ENCODE assay signal across 8 cellular contexts in genomic region chr13:26759907-26760834, GRCh38.
A peak's percentile ranks its signal among the peaks of the same experiment; 100 is the strongest.
DNase-seq lines count a peak whose midpoint lies in the region; ATAC-seq and TF ChIP-seq lines count a peak whose summit lies in the region.

GPR12 (minus strand) TSS chr13:26760786; CDS start chr13:26759827, 959 bp downstream.

- peak; percentile 34 for ATAC-seq in stimulated activated effector memory CD8-positive, alpha-beta T cell treated with anti-CD3 and anti-CD28 coated beads, Interleukin-12 subunit alpha, Interleukin-12 subunit beta, amount 100 ng/mL, for 72 hours
- ATAC-seq in GM21529 (IDR thresholded peaks at IDR 0.05; ENCODE audit: unreplicated experiment) = no peak
- ATAC-seq in HG02981 (IDR thresholded peaks at IDR 0.05; ENCODE audit: unreplicated experiment) = no peak

- H3K27me3 ChIP-seq in WERI-Rb-1 (ENCODE audit: insufficient read depth, low read depth, severe bottlenecking) = peaks cover 23% of the 10 kb centered on the region
- H3K27me3 ChIP-seq in iPS DF 6.9 (ENCODE audit: control insufficient read depth, insufficient read depth, low read length) = peaks cover 29% of the 10 kb centered on the region

- H3K9me3 ChIP-seq in WERI-Rb-1 (ENCODE audit: severe bottlenecking) (no peaks in the 10 kb centered on the region), iPS DF 6.9 (ENCODE audit: control insufficient read depth, insufficient read depth, low read length) (no peaks in the 10 kb centered on the region)

- H3K4me3 ChIP-seq in WERI-Rb-1 (ENCODE audit: low read depth, low read length) (peak within 1 kb of the TSS; percentile 59), iPS DF 6.9 (ENCODE audit: low read length) (peak within 1 kb of the TSS; percentile 44; the same call in 1 of the 2 replicates)

- peak within 1 kb of the TSS; percentile 54 for H3K4me3 Mint-ChIP-seq in stimulated activated effector memory CD8-positive, alpha-beta T cell treated with anti-CD3 and anti-CD28 coated beads, Interleukin-12 subunit alpha, Interleukin-12 subunit beta, amount 100 ng/mL, for 72 hours

- peaks cover 15% of the 10 kb centered on the region for H3K4me1 Mint-ChIP-seq in stimulated activated effector memory CD8-positive, alpha-beta T cell treated with anti-CD3 and anti-CD28 coated beads, Interleukin-12 subunit alpha, Interleukin-12 subunit beta, amount 100 ng/mL, for 72 hours

- H3K27ac ChIP-seq in WERI-Rb-1 = no peak within 1 kb of the TSS
- no peak within 1 kb of the TSS for H3K27ac ChIP-seq in iPS DF 6.9 (ENCODE audit: low read length)

- no peaks in the 10 kb centered on the region for H3K36me3 Mint-ChIP-seq in stimulated activated effector memory CD8-positive, alpha-beta T cell treated with anti-CD3 and anti-CD28 coated beads, Interleukin-12 subunit alpha, Interleukin-12 subunit beta, amount 100 ng/mL, for 72 hours

- WGBS in iPS DF 6.9 (ENCODE audit: insufficient coverage, insufficient read length) = no CpG with 5 or more reads among the region's 87 CpGs

- H3K4me1 ChIP-seq in iPS DF 6.9 (ENCODE audit: control insufficient read depth, insufficient read depth, low read length) = no peaks in the 10 kb centered on the region; the same call in 1 of the 2 replicates

- H3K27ac Mint-ChIP-seq in stimulated activated effector memory CD8-positive, alpha-beta T cell treated with anti-CD3 and anti-CD28 coated beads, Interleukin-12 subunit alpha, Interleukin-12 subunit beta, amount 100 ng/mL, for 72 hours = no peak within 1 kb of the TSS

- H3K36me3 ChIP-seq in WERI-Rb-1 = no peaks in the 10 kb centered on the region
- no peaks in the 10 kb centered on the region for H3K36me3 ChIP-seq in iPS DF 6.9 (ENCODE audit: control insufficient read depth, insufficient read depth, low read length)

- DNase-seq in NCI-H1417 (lab: John Stamatoyannopoulos, UW) = peak in 2 of 3 experiments; percentile 18 to 43
- DNase-seq in NCI-H1417 treated with DMSO at 0.1 percent for 48 hours (lab: John Stamatoyannopoulos, UW) = no peak
- peak; percentile 44 for DNase-seq in WERI-Rb-1
- no peak for DNase-seq in iPS DF 6.9 (ENCODE audit: low read depth, low spot score)
- DNase-seq in stimulated activated effector memory CD8-positive, alpha-beta T cell treated with anti-CD3 and anti-CD28 coated beads, Interleukin-12 subunit alpha, Interleukin-12 subunit beta, amount 100 ng/mL, for 72 hours (ENCODE audit: low spot score in 2 of 2) = no peak
- DNase-seq in stimulated activated CD4-positive, alpha-beta T cell treated with anti-CD3 and anti-CD28 coated beads, Interleukin-4, amount 100 ng/mL, for 24 hours = no peak

- H3K9me3 Mint-ChIP-seq in stimulated activated effector memory CD8-positive, alpha-beta T cell treated with anti-CD3 and anti-CD28 coated beads, Interleukin-12 subunit alpha, Interleukin-12 subunit beta, amount 100 ng/mL, for 72 hours = no peaks in the 10 kb centered on the region

- TF ChIP-seq CTCF in WERI-Rb-1 (IDR thresholded peaks at IDR 0.05; ENCODE audit: low read depth, low read length) = no peak

Comparison
In these comparisons a context has a peak if more than half of its experiments do, and no peak if none do; other contexts are left out.
1. DNase-seq: peak in NCI-H1417 (2 of 3) and WERI-Rb-1 (single experiment); none in NCI-H1417 treated with DMSO at 0.1 percent for 48 hours (single experiment), iPS DF 6.9 (single experiment), stimulated activated effector memory CD8-positive, alpha-beta T cell treated with anti-CD3 and anti-CD28 coated beads, Interleukin-12 subunit alpha, Interleukin-12 subunit beta, amount 100 ng/mL, for 72 hours (0 of 2) and stimulated activated CD4-positive, alpha-beta T cell treated with anti-CD3 and anti-CD28 coated beads, Interleukin-4, amount 100 ng/mL, for 24 hours (single experiment).